ENCODE assay signal across 1 cellular context in the genomic region with DNA sequence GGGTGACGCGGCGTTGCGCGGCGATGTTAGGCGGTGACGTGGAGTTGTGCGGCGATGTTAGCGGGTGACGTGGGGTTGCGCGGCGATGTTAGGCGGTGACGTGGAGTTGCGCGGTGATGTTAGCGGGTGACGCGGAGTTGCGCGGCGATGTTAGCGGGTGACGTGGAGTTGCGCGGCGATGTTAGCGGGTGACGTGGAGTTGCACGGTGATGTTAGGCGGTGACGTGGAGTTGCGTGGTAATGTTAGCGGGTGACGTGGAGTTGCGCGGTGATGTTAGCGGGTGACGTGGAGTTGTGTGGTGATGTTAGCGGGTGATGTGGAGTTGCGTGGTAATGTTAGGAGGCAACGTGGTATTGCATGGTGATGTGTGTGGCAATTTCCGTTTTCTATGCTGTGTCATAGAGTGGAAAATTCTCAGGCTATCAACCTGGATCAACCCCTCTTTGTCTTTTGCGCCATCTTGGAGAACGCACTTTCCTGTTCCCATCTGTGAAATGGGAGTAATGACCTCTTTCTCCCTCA.
TF ChIP-seq lines count a peak whose summit lies in the region.

No MANE protein-coding gene starts in this region.

TF ChIP-seq in H1, 55 proteins besides CTCF, POLR2A, EP300 and RAD21:
- TF ChIP-seq SP1 (IDR thresholded peaks at IDR 0.05; ENCODE audit: low read depth, low read length): no peak
- no peak for TF ChIP-seq GTF2F1 (IDR thresholded peaks at IDR 0.05; ENCODE audit: borderline replicate concordance, low read depth, low read length)
- no peak for TF ChIP-seq SIN3A (conservative IDR thresholded peaks at IDR 0.05 in 1 of 2, IDR thresholded peaks at IDR 0.05 in 1 of 2; ENCODE audit: low read depth in 1 of 2, low read length in 2 of 2)
- TF ChIP-seq SAP30 (IDR thresholded peaks at IDR 0.05; ENCODE audit: insufficient read depth, insufficient replicate concordance, low read length): no peak
- no peak for TF ChIP-seq TCF12 (IDR thresholded peaks at IDR 0.05; ENCODE audit: low read depth, low read length)
- no peak for TF ChIP-seq USF2 (IDR thresholded peaks at IDR 0.05; ENCODE audit: low read length)
- TF ChIP-seq, protein P1, sequence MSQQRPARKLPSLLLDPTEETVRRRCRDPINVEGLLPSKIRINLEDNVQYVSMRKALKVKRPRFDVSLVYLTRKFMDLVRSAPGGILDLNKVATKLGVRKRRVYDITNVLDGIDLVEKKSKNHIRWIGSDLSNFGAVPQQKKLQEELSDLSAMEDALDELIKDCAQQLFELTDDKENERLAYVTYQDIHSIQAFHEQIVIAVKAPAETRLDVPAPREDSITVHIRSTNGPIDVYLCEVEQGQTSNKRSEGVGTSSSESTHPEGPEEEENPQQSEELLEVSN (IDR thresholded peaks at IDR 0.05): no peak
- TF ChIP-seq RNF2 (IDR thresholded peaks at IDR 0.05; ENCODE audit: borderline replicate concordance, low read depth, low read length, missing control alignments, poor library complexity, severe bottlenecking): no peak
- no peak for TF ChIP-seq PHF8 (conservative IDR thresholded peaks at IDR 0.05; ENCODE audit: low read depth, low read length)
- TF ChIP-seq BCL11A (IDR thresholded peaks at IDR 0.05; ENCODE audit: low read depth in 2 of 2, low read length in 2 of 2): no peak
- TF ChIP-seq RBBP5 (IDR thresholded peaks at IDR 0.05; ENCODE audit: borderline replicate concordance, low read depth, low read length): no peak
- TF ChIP-seq CREB1 (IDR thresholded peaks at IDR 0.05): no peak
- TF ChIP-seq POLR2AphosphoS5 (IDR thresholded peaks at IDR 0.05; ENCODE audit: low read depth, low read length): no peak
- no peak for TF ChIP-seq CTBP2 (IDR thresholded peaks at IDR 0.05; ENCODE audit: borderline replicate concordance, insufficient read depth, insufficient read length, low read length)
- no peak for TF ChIP-seq CHD1 (IDR thresholded peaks at IDR 0.05; ENCODE audit: low read depth, low read length)
- no peak for TF ChIP-seq NANOG (IDR thresholded peaks at IDR 0.05; ENCODE audit: insufficient read depth, low read depth, low read length, poor library complexity, severe bottlenecking)
